Comparison of ENCODE assay signal across 9 cellular contexts in the genomic region with DNA sequence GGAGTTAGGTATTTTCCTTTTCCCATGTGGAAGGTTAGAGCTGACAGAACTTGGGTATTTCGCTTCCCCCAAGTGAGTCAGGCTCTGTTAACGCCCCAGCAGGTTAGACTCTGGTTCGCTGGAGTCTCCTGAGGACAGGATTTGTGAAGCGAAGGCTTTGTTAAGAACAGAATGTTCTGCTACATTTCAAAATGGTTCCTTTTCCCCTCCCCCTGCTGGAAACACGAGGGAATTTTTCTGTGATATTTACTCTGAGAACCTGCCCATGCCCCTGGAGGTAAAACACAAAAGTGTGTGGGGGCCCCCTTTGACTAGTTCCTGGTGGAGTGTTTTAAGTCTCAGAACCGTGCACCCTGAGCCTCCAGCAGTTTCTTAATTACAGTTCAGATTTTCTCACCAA.
DNase-seq lines count a peak whose midpoint lies in the region; ATAC-seq and TF ChIP-seq lines count a peak whose summit lies in the region.
"Had no signal": no experiment of that assay in that cellular context is flagged by ENCODE, and none has a peak within 500 bp of the region (broad histone marks: within the 10 kb centered on the region; RNA-seq: fewer than 3 reads in every experiment).

No MANE protein-coding gene starts in this region.

- no peak overlapping the region for H3K4me2 ChIP-seq in mesendoderm (ENCODE audit: low read length)

- no peak overlapping the region for H3K4me3 ChIP-seq in body of pancreas
- no peak overlapping the region for H3K4me3 ChIP-seq in mesendoderm (ENCODE audit: low read length)
- H3K4me3 ChIP-seq in stomach: no peak overlapping the region

- no peak overlapping the region for H2BK15ac ChIP-seq in mesendoderm (replicated peaks; ENCODE audit: low read depth)

- H3K27me3 ChIP-seq in body of pancreas: no peaks in the 10 kb centered on the region
- no peaks in the 10 kb centered on the region for H3K27me3 ChIP-seq in mesendoderm (ENCODE audit: insufficient read depth, low read length, poor library complexity)
- H3K27me3 ChIP-seq in stomach: no peaks in the 10 kb centered on the region

- no peak overlapping the region for H3K4ac ChIP-seq in mesendoderm (ENCODE audit: low read depth, low read length)

- H4K5ac ChIP-seq in mesendoderm (ENCODE audit: low read length): no peak overlapping the region

- H3K9ac ChIP-seq in mesendoderm (ENCODE audit: low read length): no peak overlapping the region

- no peaks in the 10 kb centered on the region for H3K4me1 ChIP-seq in body of pancreas
- H3K4me1 ChIP-seq in mesendoderm (ENCODE audit: control insufficient read depth, low read depth, low read length): no peaks in the 10 kb centered on the region
- H3K4me1 ChIP-seq in stomach: no peaks in the 10 kb centered on the region

- WGBS in body of pancreas, 2 donors: 66 to 68% methylated on average over 6 of the region's 6 CpGs
- WGBS in mesendoderm (ENCODE audit: extremely low coverage, insufficient coverage, low lambda C conversion rate): no CpG with 5 or more reads among the region's 6 CpGs
- WGBS in stomach, 5 donors: 69 to 79% (median 75%) methylated on average over 6 of the region's 6 CpGs

- H3K79me2 ChIP-seq in mesendoderm (ENCODE audit: control insufficient read depth, insufficient read depth, low read length): no peaks in the 10 kb centered on the region

- TF ChIP-seq CTCF in LNCAP (IDR thresholded peaks at IDR 0.05) (peak; percentile 17; the same call in 1 of the 2 replicates), body of pancreas (IDR thresholded peaks at IDR 0.05) (peak in 6 of 7 experiments; percentile 6 to 47 (median 40)), stomach (IDR thresholded peaks at IDR 0.05) (peak in 2 of 7 experiments; percentile 17 to 21)

- H3K23ac ChIP-seq in mesendoderm (ENCODE audit: low read length): no peak overlapping the region

- DNase-seq in EL: peak; percentile 12
- DNase-seq in body of pancreas: peak in 3 of 4 donors; percentile 9 to 19 (median 13)
- DNase-seq in mesendoderm: peak; percentile 85
- no peak for DNase-seq in stomach
- no peak for DNase-seq in HCEC 1CT
- no peak for DNase-seq in activated CD4-positive, alpha-beta T cell treated with anti-CD3 and anti-CD28 coated beads, Interleukin-2, amount 50 U/mL, for 1 hour
- DNase-seq: posterior cingulate gyrus had no signal

- H2AK5ac ChIP-seq in mesendoderm (ENCODE audit: low read length): no peak overlapping the region

- TF ChIP-seq EP300 in stomach (IDR thresholded peaks at IDR 0.05): no peak

- peak overlapping the region; percentile 86 for H3K18ac ChIP-seq in mesendoderm (ENCODE audit: low read length)

- H3K79me1 ChIP-seq in mesendoderm (ENCODE audit: low read length): no peaks in the 10 kb centered on the region

- intact Hi-C loops in body of pancreas (cut with DNase I) (no loop called here), stomach (cut with DNase I; ENCODE audit: low total_unique reads) (no loop called here)

- H3K27ac ChIP-seq in body of pancreas: no peak overlapping the region
- no peak overlapping the region for H3K27ac ChIP-seq in mesendoderm (ENCODE audit: low read depth, low read length)
- no peak overlapping the region for H3K27ac ChIP-seq in stomach

- H3K9me3 ChIP-seq in body of pancreas (no peaks in the 10 kb centered on the region), stomach (no peaks in the 10 kb centered on the region)

- H2BK120ac ChIP-seq in mesendoderm (ENCODE audit: low read depth, low read length): no peak overlapping the region

- ATAC-seq in body of pancreas (peak; percentile 55), GM21825 (IDR thresholded peaks at IDR 0.05; ENCODE audit: unreplicated experiment) (no peak)

- H3K56ac ChIP-seq in mesendoderm (ENCODE audit: low read length): peak overlapping the region; percentile 18

- H4K8ac ChIP-seq in mesendoderm (ENCODE audit: low read depth, low read length): peak overlapping the region; percentile 86

- no peaks in the 10 kb centered on the region for H3K36me3 ChIP-seq in body of pancreas (replicated peaks in 1 of 2; ENCODE audit: insufficient read depth in 1 of 2, low read depth in 2 of 2)
- H3K36me3 ChIP-seq in mesendoderm (ENCODE audit: control insufficient read depth, insufficient read depth, low read length): no peaks in the 10 kb centered on the region
- no peaks in the 10 kb centered on the region for H3K36me3 ChIP-seq in stomach

- no peak overlapping the region for H2BK5ac ChIP-seq in mesendoderm (ENCODE audit: low read length)

- TF ChIP-seq POLR2A in body of pancreas (IDR thresholded peaks at IDR 0.05): no peak
- TF ChIP-seq POLR2A in stomach (IDR thresholded peaks at IDR 0.05): no peak

Comparison
In these comparisons a context has a peak if more than half of its experiments do, and no peak if none do; other contexts are left out.
1. DNase-seq: peak in EL (single experiment), body of pancreas (3 of 4) and mesendoderm (single experiment); none in stomach (single experiment), HCEC 1CT (single experiment) and activated CD4-positive, alpha-beta T cell treated with anti-CD3 and anti-CD28 coated beads, Interleukin-2, amount 50 U/mL, for 1 hour (single experiment).